Comparison of ENCODE assay signal across 9 cellular contexts in the genomic region with DNA sequence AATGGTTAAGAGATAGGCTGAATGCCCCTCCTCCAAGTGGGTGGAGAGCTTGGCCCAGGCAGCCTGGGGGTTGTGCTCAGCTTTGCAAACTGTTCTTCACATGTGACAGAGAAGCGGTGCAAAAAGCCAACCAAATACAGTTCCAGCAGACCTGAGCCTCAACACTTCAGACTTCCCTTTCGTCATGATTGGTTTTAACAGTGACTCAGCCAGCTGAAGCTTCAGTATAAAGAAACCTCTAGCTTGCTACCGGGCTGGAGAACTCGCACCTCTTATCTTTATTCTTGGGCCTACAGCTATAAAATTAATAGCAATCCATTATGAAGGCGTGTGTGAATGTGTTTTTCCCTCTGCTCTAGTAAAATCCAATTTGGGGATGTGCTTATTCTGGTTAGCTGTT. TPM values are rescaled to one million over a fixed set of nuclear protein-coding genes. Genes with fewer than 3 reads are reported as not detected.
DNase-seq lines count a peak whose midpoint lies in the region; ATAC-seq and TF ChIP-seq lines count a peak whose summit lies in the region.
"Had no signal": no experiment of that assay in that cellular context is flagged by ENCODE, and none has a peak within 500 bp of the region (broad histone marks: within the 10 kb centered on the region; RNA-seq: fewer than 3 reads in every experiment).

No MANE protein-coding gene starts in this region.

- no peak for DNase-seq in activated naive CD8-positive, alpha-beta T cell treated with anti-CD3 and anti-CD28 coated beads, Interleukin-2, amount 50 U/mL, for 24 hours
- DNase-seq in activated naive CD8-positive, alpha-beta T cell treated with anti-CD3 and anti-CD28 coated beads for 36 hours, result no peak
- peak; percentile 43 for DNase-seq in astrocyte of the spinal cord (ENCODE audit: low read depth, low spot score)
- peak; percentile 73 for DNase-seq in kidney tubule cell (ENCODE audit: low spot score)
- DNase-seq in uterus, result peak; percentile 51 to 63
- DNase-seq in NCI-H1930 (lab: John Stamatoyannopoulos, UW), result no peak
- DNase-seq in NCI-H446 (lab: John Stamatoyannopoulos, UW), result no peak
- no peak for DNase-seq in NOMO-1 treated with dmso at 0.1 percent for 144 hours (lab: John Stamatoyannopoulos, UW; ENCODE audit: unreplicated experiment)
- DNase-seq: activated naive CD4-positive, alpha-beta T cell treated with anti-CD3 and anti-CD28 coated beads, Interleukin-2, amount 50 U/mL, for 16 hours had no signal

- intact Hi-C loops in uterus (cut with DNase I; ENCODE audit: low total_unique reads), result no loop called here

- H3K4me1 Mint-ChIP-seq in activated naive CD8-positive, alpha-beta T cell treated with anti-CD3 and anti-CD28 coated beads, Interleukin-2, amount 50 U/mL, for 24 hours, result peaks cover 9% of the 10 kb centered on the region
- H3K4me1 Mint-ChIP-seq in activated naive CD8-positive, alpha-beta T cell treated with anti-CD3 and anti-CD28 coated beads for 36 hours, result peaks cover 8% of the 10 kb centered on the region

- peaks cover 6% of the 10 kb centered on the region for H3K27me3 Mint-ChIP-seq in activated naive CD8-positive, alpha-beta T cell treated with anti-CD3 and anti-CD28 coated beads, Interleukin-2, amount 50 U/mL, for 24 hours
- no peaks in the 10 kb centered on the region for H3K27me3 Mint-ChIP-seq in activated naive CD8-positive, alpha-beta T cell treated with anti-CD3 and anti-CD28 coated beads for 36 hours

- H3K27ac Mint-ChIP-seq in activated naive CD8-positive, alpha-beta T cell treated with anti-CD3 and anti-CD28 coated beads, Interleukin-2, amount 50 U/mL, for 24 hours, result no peak overlapping the region
- no peak overlapping the region for H3K27ac Mint-ChIP-seq in activated naive CD8-positive, alpha-beta T cell treated with anti-CD3 and anti-CD28 coated beads for 36 hours

- no peaks in the 10 kb centered on the region for H3K9me3 ChIP-seq in uterus

- peaks cover 14% of the 10 kb centered on the region for H3K36me3 Mint-ChIP-seq in activated naive CD8-positive, alpha-beta T cell treated with anti-CD3 and anti-CD28 coated beads, Interleukin-2, amount 50 U/mL, for 24 hours (ENCODE audit: low read depth)
- H3K36me3 Mint-ChIP-seq in activated naive CD8-positive, alpha-beta T cell treated with anti-CD3 and anti-CD28 coated beads for 36 hours, result peaks cover 3% of the 10 kb centered on the region

- in situ Hi-C loops in astrocyte of the spinal cord (cut with HindIII; ENCODE audit: low sequenced_read_pairs), result no loop called here

- TF ChIP-seq POLR2A in uterus (IDR thresholded peaks at IDR 0.05), result no peak

- no peaks in the 10 kb centered on the region for H3K27me3 ChIP-seq in uterus

- TF ChIP-seq CTCF in astrocyte of the spinal cord (IDR thresholded peaks at IDR 0.05; ENCODE audit: low read depth, low read length), result no peak
- no peak for TF ChIP-seq CTCF in uterus (IDR thresholded peaks at IDR 0.05)

- peak overlapping the region; percentile 78 to 81 for H3K27ac ChIP-seq in uterus

- peak; percentile 57 for ATAC-seq in activated naive CD8-positive, alpha-beta T cell treated with anti-CD3 and anti-CD28 coated beads, Interleukin-2, amount 50 U/mL, for 24 hours

- no peaks in the 10 kb centered on the region for H3K36me3 ChIP-seq in uterus

- H3K4me3 Mint-ChIP-seq in activated naive CD8-positive, alpha-beta T cell treated with anti-CD3 and anti-CD28 coated beads, Interleukin-2, amount 50 U/mL, for 24 hours, result no peak overlapping the region
- H3K4me3 Mint-ChIP-seq in activated naive CD8-positive, alpha-beta T cell treated with anti-CD3 and anti-CD28 coated beads for 36 hours, result no peak overlapping the region

- H3K9me3 Mint-ChIP-seq in activated naive CD8-positive, alpha-beta T cell treated with anti-CD3 and anti-CD28 coated beads, Interleukin-2, amount 50 U/mL, for 24 hours, result no peaks in the 10 kb centered on the region
- no peaks in the 10 kb centered on the region for H3K9me3 Mint-ChIP-seq in activated naive CD8-positive, alpha-beta T cell treated with anti-CD3 and anti-CD28 coated beads for 36 hours

- H3K4me1 ChIP-seq in uterus, result peaks cover 10 to 11% of the 10 kb centered on the region in 2 donors

- no peak overlapping the region for H3K4me3 ChIP-seq in astrocyte of the spinal cord (ENCODE audit: low read depth, low read length)
- no peak overlapping the region for H3K4me3 ChIP-seq in uterus

RNA-seq across cellular contexts. Expression of gene SETBP1, which starts 20.0 kb away (rescaled TPM):
- total RNA-seq in activated naive CD8-positive, alpha-beta T cell treated with anti-CD3 and anti-CD28 coated beads for 36 hours, result 1 to 10 TPM; 3.8 to 3.9 TPM
- total RNA-seq in uterus, result 10 to 100 TPM; 16.8 to 74.0 (median 36.9) TPM

Comparison
In these comparisons a context has a peak if more than half of its experiments do, and no peak if none do; other contexts are left out.
1. DNase-seq: peak in astrocyte of the spinal cord (single experiment), kidney tubule cell (single experiment) and uterus (2 of 2); none in activated naive CD8-positive, alpha-beta T cell treated with anti-CD3 and anti-CD28 coated beads, Interleukin-2, amount 50 U/mL, for 24 hours (single experiment), activated naive CD8-positive, alpha-beta T cell treated with anti-CD3 and anti-CD28 coated beads for 36 hours (single experiment), NCI-H1930 (0 of 2), NCI-H446 (0 of 2) and NOMO-1 treated with dmso at 0.1 percent for 144 hours (single experiment).